In the genomic region with DNA sequence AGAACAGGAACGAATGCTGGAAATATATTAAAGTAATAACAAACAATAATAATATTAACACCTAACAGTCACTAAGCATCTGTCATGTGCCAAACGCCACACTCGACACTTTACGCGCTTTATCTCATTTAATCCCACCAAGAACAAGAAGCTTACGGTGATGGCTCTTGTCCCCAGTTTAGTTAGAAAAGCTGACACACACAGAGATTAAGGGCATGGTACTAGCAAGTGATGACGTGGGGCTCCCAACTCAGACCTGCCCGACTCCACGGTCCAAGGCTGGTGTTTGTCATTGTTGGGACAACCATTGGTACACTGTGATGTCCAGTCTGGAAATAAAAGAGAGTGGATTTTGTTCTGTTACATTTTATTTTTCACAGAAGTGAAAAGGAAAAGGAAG, we compare ENCODE assay signal across 16 cellular contexts. TPM values are rescaled to one million over a fixed set of nuclear protein-coding genes. Genes with fewer than 3 reads are reported as not detected.
DNase-seq lines count a peak whose midpoint lies in the region; ATAC-seq, FAIRE-seq and TF ChIP-seq lines count a peak whose summit lies in the region.
"Had no signal": no experiment of that assay in that cellular context is flagged by ENCODE, and none has a peak within 500 bp of the region (broad histone marks: within the 10 kb centered on the region; RNA-seq: fewer than 3 reads in every experiment).

No MANE protein-coding gene starts in this region.

- H2BK120ac ChIP-seq in H9 (ENCODE audit: low read depth, low read length, poor library complexity, severe bottlenecking): no peak overlapping the region

- H3K27me3 ChIP-seq in WERI-Rb-1 (ENCODE audit: insufficient read depth, low read depth, severe bottlenecking): no peaks in the 10 kb centered on the region
- H3K27me3 ChIP-seq in H9 (ENCODE audit: insufficient read depth, low read length): no peaks in the 10 kb centered on the region; the same call in 1 of the 2 replicates
- H3K27me3 ChIP-seq in ascending aorta: no peaks in the 10 kb centered on the region

- no peak for ATAC-seq in stimulated activated effector memory CD8-positive, alpha-beta T cell treated with anti-CD3 and anti-CD28 coated beads, Interleukin-12 subunit alpha, Interleukin-12 subunit beta, amount 100 ng/mL, for 72 hours

- H3K4me1 ChIP-seq in H9 (ENCODE audit: insufficient read depth, low read length) (no peaks in the 10 kb centered on the region), ascending aorta (no peaks in the 10 kb centered on the region)

- no CpG with 5 or more reads among the region's 9 CpGs for WGBS in H9 (ENCODE audit: extremely low coverage, insufficient read length, low lambda C conversion rate)

- H3T11ph ChIP-seq in H9 (ENCODE audit: low read length): no peak overlapping the region

- H3K4me3 ChIP-seq in WERI-Rb-1 (ENCODE audit: low read depth, low read length): no peak overlapping the region
- no peak overlapping the region for H3K4me3 ChIP-seq in ascending aorta

- no peak overlapping the region for H3K14ac ChIP-seq in H9 (ENCODE audit: insufficient read depth, low read length)

- TF ChIP-seq CTCF in D721Med (IDR thresholded peaks at IDR 0.05; ENCODE audit: insufficient read depth, missing control alignments) (no peak), WERI-Rb-1 (IDR thresholded peaks at IDR 0.05; ENCODE audit: low read depth, low read length) (no peak), H9 (conservative IDR thresholded peaks at IDR 0.05) (no peak), ascending aorta (IDR thresholded peaks at IDR 0.05) (no peak)

- H3K27ac ChIP-seq in WERI-Rb-1 (no peak overlapping the region), H9 (ENCODE audit: insufficient read length, low read depth, low read length) (no peak overlapping the region), ascending aorta (no peak overlapping the region)

- intact Hi-C loops in ascending aorta (cut with DNase I): no loop called here

- H3K9me3 ChIP-seq in WERI-Rb-1 (ENCODE audit: severe bottlenecking) (no peaks in the 10 kb centered on the region), H9 (ENCODE audit: control insufficient read depth, low read depth, low read length) (no peaks in the 10 kb centered on the region), ascending aorta (no peaks in the 10 kb centered on the region)

- no peak overlapping the region for H3K18ac ChIP-seq in H9 (ENCODE audit: insufficient read length, low read depth, low read length)

- H3K4me2 ChIP-seq in H9 (ENCODE audit: insufficient read depth, insufficient read length, low read length): no peak overlapping the region

- no peaks in the 10 kb centered on the region for H3K79me1 ChIP-seq in H9 (ENCODE audit: insufficient read depth, low read depth, low read length, poor library complexity, severe bottlenecking)

- no peak overlapping the region for H2BK5ac ChIP-seq in H9 (ENCODE audit: insufficient read length, low read length)

- no peak overlapping the region for H3K4me3 Mint-ChIP-seq in H9
- no peak overlapping the region for H3K4me3 Mint-ChIP-seq in stimulated activated effector memory CD8-positive, alpha-beta T cell treated with anti-CD3 and anti-CD28 coated beads, Interleukin-12 subunit alpha, Interleukin-12 subunit beta, amount 100 ng/mL, for 72 hours
- H3K4me3 Mint-ChIP-seq: CD14-positive monocyte; CD4-positive, alpha-beta T cell; CD8-positive, alpha-beta memory T cell had no signal

- no peaks in the 10 kb centered on the region for H3K36me3 ChIP-seq in WERI-Rb-1
- no peaks in the 10 kb centered on the region for H3K36me3 ChIP-seq in ascending aorta

- H3K23ac ChIP-seq in H9 (ENCODE audit: insufficient read length, low read depth, low read length): no peak overlapping the region

- H2BK15ac ChIP-seq in H9 (ENCODE audit: low read depth, low read length): no peak overlapping the region

- H3K4me1 Mint-ChIP-seq in H9: no peaks in the 10 kb centered on the region; a peak in 1 of 4 replicates
- no peaks in the 10 kb centered on the region for H3K4me1 Mint-ChIP-seq in stimulated activated effector memory CD8-positive, alpha-beta T cell treated with anti-CD3 and anti-CD28 coated beads, Interleukin-12 subunit alpha, Interleukin-12 subunit beta, amount 100 ng/mL, for 72 hours
- H3K4me1 Mint-ChIP-seq: CD8-positive, alpha-beta memory T cell had no signal

- H4K91ac ChIP-seq in H9 (ENCODE audit: insufficient read length, low read depth, low read length): no peak overlapping the region

- H3K9ac ChIP-seq in H9 (ENCODE audit: extremely low read depth, insufficient read length, low read length): no peak overlapping the region

- H3K79me2 ChIP-seq in H9 (ENCODE audit: insufficient read depth, low read length): no peaks in the 10 kb centered on the region

- H2AK5ac ChIP-seq in H9 (ENCODE audit: insufficient read length, low read length): no peak overlapping the region

- no peaks in the 10 kb centered on the region for H3K27me3 Mint-ChIP-seq in H9 (ENCODE audit: low read depth)
- H3K27me3 Mint-ChIP-seq: CD4-positive, alpha-beta T cell; CD8-positive, alpha-beta memory T cell had no signal

- H2AFZ ChIP-seq in H9 (ENCODE audit: low read length): no peak overlapping the region

- no peak overlapping the region for H4K5ac ChIP-seq in H9 (ENCODE audit: insufficient read length, low read depth, low read length)

- H2BK12ac ChIP-seq in H9 (ENCODE audit: insufficient read length, low read depth, low read length): no peak overlapping the region

- H4K20me1 ChIP-seq in H9 (ENCODE audit: control insufficient read depth, insufficient read depth, insufficient read length): no peaks in the 10 kb centered on the region

- H3K9me3 Mint-ChIP-seq in H9: no peaks in the 10 kb centered on the region
- no peaks in the 10 kb centered on the region for H3K9me3 Mint-ChIP-seq in stimulated activated effector memory CD8-positive, alpha-beta T cell treated with anti-CD3 and anti-CD28 coated beads, Interleukin-12 subunit alpha, Interleukin-12 subunit beta, amount 100 ng/mL, for 72 hours
- H3K9me3 Mint-ChIP-seq: CD4-positive, alpha-beta T cell had no signal

- no peak overlapping the region; a peak in 1 of 7 replicates for H3K27ac Mint-ChIP-seq in H9
- no peak overlapping the region for H3K27ac Mint-ChIP-seq in stimulated activated effector memory CD8-positive, alpha-beta T cell treated with anti-CD3 and anti-CD28 coated beads, Interleukin-12 subunit alpha, Interleukin-12 subunit beta, amount 100 ng/mL, for 72 hours
- H3K27ac Mint-ChIP-seq: CD14-positive monocyte; CD4-positive, alpha-beta T cell; CD8-positive, alpha-beta memory T cell had no signal

- H3K4ac ChIP-seq in H9 (ENCODE audit: low read depth, low read length): no peak overlapping the region

- H3K23me2 ChIP-seq in H9 (ENCODE audit: insufficient read length, low read depth, low read length, poor library complexity, severe bottlenecking): no peaks in the 10 kb centered on the region

- H3K36me3 Mint-ChIP-seq in H9 (ENCODE audit: insufficient read depth in 1 of 3, low read depth in 3 of 3): no peaks in the 10 kb centered on the region
- no peaks in the 10 kb centered on the region for H3K36me3 Mint-ChIP-seq in stimulated activated effector memory CD8-positive, alpha-beta T cell treated with anti-CD3 and anti-CD28 coated beads, Interleukin-12 subunit alpha, Interleukin-12 subunit beta, amount 100 ng/mL, for 72 hours
- H3K36me3 Mint-ChIP-seq: CD8-positive, alpha-beta memory T cell had no signal

- no peak overlapping the region for H4K8ac ChIP-seq in H9 (replicated peaks; ENCODE audit: insufficient read length, low read depth, low read length)

- H2BK20ac ChIP-seq in H9 (ENCODE audit: low read depth, low read length, poor library complexity, severe bottlenecking): no peak overlapping the region

- H3K56ac ChIP-seq in H9 (ENCODE audit: insufficient read length, low read depth, low read length): no peak overlapping the region

- DNase-seq in D721Med (ENCODE audit: insufficient read length, low spot score) (peak; percentile 53), WERI-Rb-1 (peak; percentile 47), lung microvascular endothelial cell (ENCODE audit: low read depth in 2 of 2) (peak; percentile 30 to 33), H9 (no peak), ascending aorta (ENCODE audit: low spot score in 2 of 2) (no peak)
- no peak for DNase-seq in stimulated activated effector memory CD8-positive, alpha-beta T cell treated with anti-CD3 and anti-CD28 coated beads, Interleukin-12 subunit alpha, Interleukin-12 subunit beta, amount 100 ng/mL, for 72 hours (ENCODE audit: low spot score in 2 of 2)
- DNase-seq: CD4-positive, alpha-beta T cell; CD8-positive, alpha-beta memory T cell; DND-41; GOT3; HCEC 1CT had no signal

- peak; percentile 99 for FAIRE-seq in D721Med (lab: Jason Lieb, UNC)
- FAIRE-seq: G401.6, GM12892, H54 had no signal

RNA-seq across cellular contexts. Expression of gene KIF26B, which starts 41.1 kb away (rescaled TPM):
- total RNA-seq in lung microvascular endothelial cell: 1.1 and 1.4 TPM in 2 replicates
- 0.13 and 0.20 TPM in 2 replicates for total RNA-seq in H9 (2021)
- not detected for total RNA-seq in ascending aorta
- total RNA-seq: A673 had no signal

Comparison
In these comparisons a context has a peak if more than half of its experiments do, and no peak if none do; other contexts are left out.
1. DNase-seq: peak in D721Med (single experiment), WERI-Rb-1 (single experiment) and lung microvascular endothelial cell (2 of 2); none in H9 (single experiment), ascending aorta (0 of 2) and stimulated activated effector memory CD8-positive, alpha-beta T cell treated with anti-CD3 and anti-CD28 coated beads, Interleukin-12 subunit alpha, Interleukin-12 subunit beta, amount 100 ng/mL, for 72 hours (0 of 2).